1 cellular context compared by ENCODE assay signal in genomic region chr12:77064891-77065360, GRCh38.
TF ChIP-seq lines count a peak whose summit lies in the region.

No MANE protein-coding gene starts in this region.

TF ChIP-seq in K562, 482 proteins besides CTCF, POLR2A, EP300 and RAD21 (continued from another document):
- TF ChIP-seq ZNF280A (IDR thresholded peaks at IDR 0.05; ENCODE audit: low read depth, partially characterized antibody) (no peak), PHB (CRISPR knock-in tag; IDR thresholded peaks at IDR 0.05) (no peak), SIN3A (IDR thresholded peaks at IDR 0.05; ENCODE audit: borderline replicate concordance in 2 of 2, control insufficient read depth in 1 of 2, low read depth in 2 of 2, low read length in 2 of 2) (0 out of 4 replicates have a peak, but pooled peaks of 1 of the 2 experiments have one; percentile 6), SIX5 (IDR thresholded peaks at IDR 0.05; ENCODE audit: borderline replicate concordance in 1 of 2, insufficient read depth in 1 of 2, low read depth in 1 of 2, low read length in 2 of 2) (no peak), ZNF41 (CRISPR knock-in tag; conservative IDR thresholded peaks at IDR 0.05) (no peak), ETS1 (conservative IDR thresholded peaks at IDR 0.05; ENCODE audit: control insufficient read depth, low read depth, low read length) (0 out of 2 replicates have a peak, but pooled peaks have one; percentile 16), SUPT5H (IDR thresholded peaks at IDR 0.05) (no peak), HOMEZ (CRISPR knock-in tag; IDR thresholded peaks at IDR 0.05) (no peak), BMI1 (IDR thresholded peaks at IDR 0.05; ENCODE audit: low read length) (no peak), NEUROD1 (IDR thresholded peaks at IDR 0.05; ENCODE audit: borderline replicate concordance, low read depth, low read length, partially characterized antibody) (no peak), SRSF9 (IDR thresholded peaks at IDR 0.05; ENCODE audit: borderline replicate concordance, low read depth, low read length) (no peak), MTF1 (CRISPR knock-in tag; IDR thresholded peaks at IDR 0.05; ENCODE audit: borderline replicate concordance) (no peak), GABPB1 (CRISPR knock-in tag; IDR thresholded peaks at IDR 0.05) (0 out of 2 replicates have a peak, but pooled peaks have one; percentile 10), CBFA2T2 (conservative IDR thresholded peaks at IDR 0.05) (no peak), IRF1 (CRISPR knock-in tag; IDR thresholded peaks at IDR 0.05; ENCODE audit: borderline replicate concordance) (no peak), NKRF (IDR thresholded peaks at IDR 0.05; ENCODE audit: borderline replicate concordance) (0 out of 2 replicates have a peak, but pooled peaks have one; percentile 27), UBTF (IDR thresholded peaks at IDR 0.05; ENCODE audit: borderline replicate concordance in 1 of 2, low read depth in 2 of 2, low read length in 2 of 2) (0 out of 4 replicates have a peak, but pooled peaks of 1 of the 2 experiments have one; percentile 17), FOXK1 (CRISPR knock-in tag; IDR thresholded peaks at IDR 0.05; ENCODE audit: borderline replicate concordance) (no peak), RB1 (IDR thresholded peaks at IDR 0.05; ENCODE audit: low read depth) (0 out of 2 replicates have a peak, but pooled peaks have one; percentile 5)
